1 cellular context compared by ENCODE assay signal in genomic region chr11:62472063-62472884, GRCh38.
TF ChIP-seq lines count a peak whose summit lies in the region.

No MANE protein-coding gene starts in this region.

TF ChIP-seq in K562, 482 proteins besides CTCF, POLR2A, EP300 and RAD21 (continued from another document):
- TF ChIP-seq, protein P1, sequence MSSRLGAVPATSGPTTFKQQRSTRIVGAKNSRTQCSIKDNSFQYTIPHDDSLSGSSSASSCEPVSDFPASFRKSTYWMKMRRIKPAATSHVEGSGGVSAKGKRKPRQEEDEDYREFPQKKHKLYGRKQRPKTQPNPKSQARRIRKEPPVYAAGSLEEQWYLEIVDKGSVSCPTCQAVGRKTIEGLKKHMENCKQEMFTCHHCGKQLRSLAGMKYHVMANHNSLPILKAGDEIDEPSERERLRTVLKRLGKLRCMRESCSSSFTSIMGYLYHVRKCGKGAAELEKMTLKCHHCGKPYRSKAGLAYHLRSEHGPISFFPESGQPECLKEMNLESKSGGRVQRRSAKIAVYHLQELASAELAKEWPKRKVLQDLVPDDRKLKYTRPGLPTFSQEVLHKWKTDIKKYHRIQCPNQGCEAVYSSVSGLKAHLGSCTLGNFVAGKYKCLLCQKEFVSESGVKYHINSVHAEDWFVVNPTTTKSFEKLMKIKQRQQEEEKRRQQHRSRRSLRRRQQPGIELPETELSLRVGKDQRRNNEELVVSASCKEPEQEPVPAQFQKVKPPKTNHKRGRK (tag; IDR thresholded peaks at IDR 0.05): no peak
- no peak for TF ChIP-seq STAT5B (CRISPR knock-in tag; IDR thresholded peaks at IDR 0.05)
- TF ChIP-seq ESRRB (CRISPR knock-in tag; IDR thresholded peaks at IDR 0.05; ENCODE audit: borderline replicate concordance): no peak
- TF ChIP-seq DACH1 (IDR thresholded peaks at IDR 0.05; ENCODE audit: partially characterized antibody): no peak
- TF ChIP-seq PURB (CRISPR knock-in tag; IDR thresholded peaks at IDR 0.05; ENCODE audit: low read depth): no peak
- TF ChIP-seq, protein P2, sequence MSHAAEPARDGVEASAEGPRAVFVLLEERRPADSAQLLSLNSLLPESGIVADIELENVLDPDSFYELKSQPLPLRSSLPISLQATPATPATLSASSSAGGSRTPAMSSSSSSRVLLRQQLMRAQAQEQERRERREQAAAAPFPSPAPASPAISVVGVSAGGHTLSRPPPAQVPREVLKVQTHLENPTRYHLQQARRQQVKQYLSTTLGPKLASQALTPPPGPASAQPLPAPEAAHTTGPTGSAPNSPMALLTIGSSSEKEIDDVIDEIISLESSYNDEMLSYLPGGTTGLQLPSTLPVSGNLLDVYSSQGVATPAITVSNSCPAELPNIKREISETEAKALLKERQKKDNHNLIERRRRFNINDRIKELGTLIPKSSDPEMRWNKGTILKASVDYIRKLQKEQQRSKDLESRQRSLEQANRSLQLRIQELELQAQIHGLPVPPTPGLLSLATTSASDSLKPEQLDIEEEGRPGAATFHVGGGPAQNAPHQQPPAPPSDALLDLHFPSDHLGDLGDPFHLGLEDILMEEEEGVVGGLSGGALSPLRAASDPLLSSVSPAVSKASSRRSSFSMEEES (CRISPR knock-in tag; IDR thresholded peaks at IDR 0.05): no peak
- TF ChIP-seq FOS (IDR thresholded peaks at IDR 0.05; ENCODE audit: extremely low read depth, insufficient read length): peak; percentile 10
- TF ChIP-seq, protein P3, sequence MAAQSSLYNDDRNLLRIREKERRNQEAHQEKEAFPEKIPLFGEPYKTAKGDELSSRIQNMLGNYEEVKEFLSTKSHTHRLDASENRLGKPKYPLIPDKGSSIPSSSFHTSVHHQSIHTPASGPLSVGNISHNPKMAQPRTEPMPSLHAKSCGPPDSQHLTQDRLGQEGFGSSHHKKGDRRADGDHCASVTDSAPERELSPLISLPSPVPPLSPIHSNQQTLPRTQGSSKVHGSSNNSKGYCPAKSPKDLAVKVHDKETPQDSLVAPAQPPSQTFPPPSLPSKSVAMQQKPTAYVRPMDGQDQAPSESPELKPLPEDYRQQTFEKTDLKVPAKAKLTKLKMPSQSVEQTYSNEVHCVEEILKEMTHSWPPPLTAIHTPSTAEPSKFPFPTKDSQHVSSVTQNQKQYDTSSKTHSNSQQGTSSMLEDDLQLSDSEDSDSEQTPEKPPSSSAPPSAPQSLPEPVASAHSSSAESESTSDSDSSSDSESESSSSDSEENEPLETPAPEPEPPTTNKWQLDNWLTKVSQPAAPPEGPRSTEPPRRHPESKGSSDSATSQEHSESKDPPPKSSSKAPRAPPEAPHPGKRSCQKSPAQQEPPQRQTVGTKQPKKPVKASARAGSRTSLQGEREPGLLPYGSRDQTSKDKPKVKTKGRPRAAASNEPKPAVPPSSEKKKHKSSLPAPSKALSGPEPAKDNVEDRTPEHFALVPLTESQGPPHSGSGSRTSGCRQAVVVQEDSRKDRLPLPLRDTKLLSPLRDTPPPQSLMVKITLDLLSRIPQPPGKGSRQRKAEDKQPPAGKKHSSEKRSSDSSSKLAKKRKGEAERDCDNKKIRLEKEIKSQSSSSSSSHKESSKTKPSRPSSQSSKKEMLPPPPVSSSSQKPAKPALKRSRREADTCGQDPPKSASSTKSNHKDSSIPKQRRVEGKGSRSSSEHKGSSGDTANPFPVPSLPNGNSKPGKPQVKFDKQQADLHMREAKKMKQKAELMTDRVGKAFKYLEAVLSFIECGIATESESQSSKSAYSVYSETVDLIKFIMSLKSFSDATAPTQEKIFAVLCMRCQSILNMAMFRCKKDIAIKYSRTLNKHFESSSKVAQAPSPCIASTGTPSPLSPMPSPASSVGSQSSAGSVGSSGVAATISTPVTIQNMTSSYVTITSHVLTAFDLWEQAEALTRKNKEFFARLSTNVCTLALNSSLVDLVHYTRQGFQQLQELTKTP (IDR thresholded peaks at IDR 0.05; ENCODE audit: low read depth in 1 of 2, partially characterized antibody in 2 of 2): peak in 1 of 2 experiments; percentile 51
- no peak for TF ChIP-seq SIN3A (IDR thresholded peaks at IDR 0.05; ENCODE audit: borderline replicate concordance in 2 of 2, control insufficient read depth in 1 of 2, low read depth in 2 of 2, low read length in 2 of 2)
- TF ChIP-seq, protein P4, sequence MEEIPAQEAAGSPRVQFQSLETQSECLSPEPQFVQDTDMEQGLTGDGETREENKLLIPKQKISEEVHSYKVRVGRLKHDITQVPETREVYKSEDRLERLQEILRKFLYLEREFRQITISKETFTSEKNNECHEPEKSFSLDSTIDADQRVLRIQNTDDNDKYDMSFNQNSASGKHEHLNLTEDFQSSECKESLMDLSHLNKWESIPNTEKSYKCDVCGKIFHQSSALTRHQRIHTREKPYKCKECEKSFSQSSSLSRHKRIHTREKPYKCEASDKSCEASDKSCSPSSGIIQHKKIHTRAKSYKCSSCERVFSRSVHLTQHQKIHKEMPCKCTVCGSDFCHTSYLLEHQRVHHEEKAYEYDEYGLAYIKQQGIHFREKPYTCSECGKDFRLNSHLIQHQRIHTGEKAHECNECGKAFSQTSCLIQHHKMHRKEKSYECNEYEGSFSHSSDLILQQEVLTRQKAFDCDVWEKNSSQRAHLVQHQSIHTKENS (CRISPR knock-in tag; IDR thresholded peaks at IDR 0.05): no peak
- 0 out of 2 replicates have a peak, but pooled peaks have one; percentile 10 for TF ChIP-seq FOXM1 (IDR thresholded peaks at IDR 0.05; ENCODE audit: low read depth)
- TF ChIP-seq FOXM1 (CRISPR knock-in tag; IDR thresholded peaks at IDR 0.05; ENCODE audit: low read depth): no peak
- TF ChIP-seq ZEB2 (IDR thresholded peaks at IDR 0.05): peak; percentile 81; the same call in 1 of the 2 replicates
- TF ChIP-seq ZNF699 (CRISPR knock-in tag; IDR thresholded peaks at IDR 0.05; ENCODE audit: insufficient replicate concordance): no peak
- TF ChIP-seq PHF20 (IDR thresholded peaks at IDR 0.05; ENCODE audit: partially characterized antibody): peak; percentile 5
- no peak for TF ChIP-seq CC2D1A (IDR thresholded peaks at IDR 0.05)
- peak; percentile 46; the same call in 1 of the 2 replicates for TF ChIP-seq ZBTB5 (IDR thresholded peaks at IDR 0.05)
- TF ChIP-seq ADNP (tag; IDR thresholded peaks at IDR 0.05): peak; percentile 60; the same call in 1 of the 2 replicates
- 0 out of 4 replicates have a peak, but pooled peaks of 1 of the 2 experiments have one; percentile 18 for TF ChIP-seq ARNT (IDR thresholded peaks at IDR 0.05)
- TF ChIP-seq, protein P5, sequence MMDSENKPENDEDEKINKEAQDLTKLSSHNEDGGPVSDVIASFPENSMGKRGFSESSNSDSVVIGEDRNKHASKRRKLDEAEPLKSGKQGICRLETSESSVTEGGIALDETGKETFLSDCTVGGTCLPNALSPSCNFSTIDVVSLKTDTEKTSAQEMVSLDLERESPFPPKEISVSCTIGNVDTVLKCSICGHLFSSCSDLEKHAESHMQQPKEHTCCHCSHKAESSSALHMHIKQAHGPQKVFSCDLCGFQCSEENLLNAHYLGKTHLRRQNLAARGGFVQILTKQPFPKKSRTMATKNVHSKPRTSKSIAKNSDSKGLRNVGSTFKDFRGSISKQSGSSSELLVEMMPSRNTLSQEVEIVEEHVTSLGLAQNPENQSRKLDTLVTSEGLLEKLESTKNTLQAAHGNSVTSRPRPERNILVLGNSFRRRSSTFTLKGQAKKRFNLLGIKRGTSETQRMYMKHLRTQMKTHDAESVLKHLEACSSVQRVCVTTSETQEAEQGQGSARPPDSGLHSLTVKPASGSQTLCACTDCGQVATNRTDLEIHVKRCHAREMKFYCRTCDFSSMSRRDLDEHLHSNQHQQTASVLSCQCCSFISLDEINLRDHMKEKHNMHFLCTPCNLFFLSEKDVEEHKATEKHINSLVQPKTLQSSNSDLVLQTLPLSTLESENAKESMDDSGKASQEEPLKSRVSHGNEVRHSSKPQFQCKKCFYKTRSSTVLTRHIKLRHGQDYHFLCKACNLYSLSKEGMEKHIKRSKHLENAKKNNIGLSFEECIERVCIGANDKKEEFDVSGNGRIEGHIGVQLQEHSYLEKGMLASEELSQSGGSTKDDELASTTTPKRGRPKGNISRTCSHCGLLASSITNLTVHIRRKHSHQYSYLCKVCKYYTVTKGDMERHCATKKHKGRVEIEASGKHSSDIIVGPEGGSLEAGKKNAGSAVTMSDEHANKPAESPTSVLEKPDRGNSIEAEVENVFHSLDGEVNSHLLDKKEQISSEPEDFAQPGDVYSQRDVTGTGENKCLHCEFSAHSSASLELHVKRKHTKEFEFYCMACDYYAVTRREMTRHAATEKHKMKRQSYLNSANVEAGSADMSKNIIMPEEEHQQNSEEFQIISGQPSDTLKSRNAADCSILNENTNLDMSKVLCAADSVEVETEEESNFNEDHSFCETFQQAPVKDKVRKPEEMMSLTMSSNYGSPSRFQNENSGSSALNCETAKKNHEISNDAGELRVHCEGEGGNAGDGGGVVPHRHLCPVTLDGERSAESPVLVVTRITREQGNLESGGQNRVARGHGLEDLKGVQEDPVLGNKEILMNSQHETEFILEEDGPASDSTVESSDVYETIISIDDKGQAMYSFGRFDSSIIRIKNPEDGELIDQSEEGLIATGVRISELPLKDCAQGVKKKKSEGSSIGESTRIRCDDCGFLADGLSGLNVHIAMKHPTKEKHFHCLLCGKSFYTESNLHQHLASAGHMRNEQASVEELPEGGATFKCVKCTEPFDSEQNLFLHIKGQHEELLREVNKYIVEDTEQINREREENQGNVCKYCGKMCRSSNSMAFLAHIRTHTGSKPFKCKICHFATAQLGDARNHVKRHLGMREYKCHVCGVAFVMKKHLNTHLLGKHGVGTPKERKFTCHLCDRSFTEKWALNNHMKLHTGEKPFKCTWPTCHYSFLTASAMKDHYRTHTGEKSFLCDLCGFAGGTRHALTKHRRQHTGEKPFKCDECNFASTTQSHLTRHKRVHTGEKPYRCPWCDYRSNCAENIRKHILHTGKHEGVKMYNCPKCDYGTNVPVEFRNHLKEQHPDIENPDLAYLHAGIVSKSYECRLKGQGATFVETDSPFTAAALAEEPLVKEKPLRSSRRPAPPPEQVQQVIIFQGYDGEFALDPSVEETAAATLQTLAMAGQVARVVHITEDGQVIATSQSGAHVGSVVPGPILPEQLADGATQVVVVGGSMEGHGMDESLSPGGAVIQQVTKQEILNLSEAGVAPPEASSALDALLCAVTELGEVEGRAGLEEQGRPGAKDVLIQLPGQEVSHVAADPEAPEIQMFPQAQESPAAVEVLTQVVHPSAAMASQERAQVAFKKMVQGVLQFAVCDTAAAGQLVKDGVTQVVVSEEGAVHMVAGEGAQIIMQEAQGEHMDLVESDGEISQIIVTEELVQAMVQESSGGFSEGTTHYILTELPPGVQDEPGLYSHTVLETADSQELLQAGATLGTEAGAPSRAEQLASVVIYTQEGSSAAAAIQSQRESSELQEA (IDR thresholded peaks at IDR 0.05; ENCODE audit: low read depth): no peak
- TF ChIP-seq ZNF766 (CRISPR knock-in tag; conservative IDR thresholded peaks at IDR 0.05): peak; percentile 57; the same call in 1 of the 2 replicates
